Comparison of ENCODE assay signal across 35 cellular contexts in the genomic region with DNA sequence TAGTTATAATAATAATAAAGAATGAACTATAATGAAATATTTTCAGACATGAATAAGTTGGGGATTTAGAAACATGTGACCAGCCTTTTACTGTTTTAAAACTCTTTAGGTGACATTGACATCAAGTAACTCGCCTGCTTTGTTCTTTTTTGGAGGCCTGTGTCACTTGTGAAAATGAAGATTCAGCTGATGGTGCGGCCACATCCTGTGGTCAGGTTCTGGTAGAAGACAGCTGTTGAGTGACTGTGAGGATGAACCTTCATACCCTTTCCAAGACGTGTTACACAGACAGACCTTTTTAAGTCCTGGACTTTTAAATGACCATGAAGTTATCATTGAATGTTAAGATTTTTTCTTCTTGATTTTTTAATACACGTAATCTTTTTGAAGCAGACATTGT. TPM values are rescaled to one million over a fixed set of nuclear protein-coding genes. Genes with fewer than 3 reads are reported as not detected.
DNase-seq lines count a peak whose midpoint lies in the region; ATAC-seq and TF ChIP-seq lines count a peak whose summit lies in the region.
"Had no signal": no experiment of that assay in that cellular context is flagged by ENCODE, and none has a peak within 500 bp of the region (broad histone marks: within the 10 kb centered on the region; RNA-seq: fewer than 3 reads in every experiment).

No MANE protein-coding gene starts in this region.

- no peaks in the 10 kb centered on the region for H4K20me1 ChIP-seq in MM.1S (ENCODE audit: insufficient read depth, low read length)

- H3K36me3 Mint-ChIP-seq in activated CD4-positive, alpha-beta T cell treated with anti-CD3 and anti-CD28 coated beads, Interleukin-2, amount 10 ng/mL, durations not matched to agents 7 days and 5 days (ENCODE audit: low read depth), result peaks cover 13% of the 10 kb centered on the region
- peaks cover 56% of the 10 kb centered on the region for H3K36me3 Mint-ChIP-seq in activated T-cell treated with anti-CD3 and anti-CD28 coated beads, Interleukin-2, amount 50 U/mL, for 24 hours (ENCODE audit: low read depth)

- peak overlapping the region; percentile 25; the same call in 1 of the 2 replicates for H3K27ac ChIP-seq in MM.1S (ENCODE audit: low read length)
- no peak overlapping the region for H3K27ac ChIP-seq in esophagus muscularis mucosa (replicated peaks in 1 of 4)
- H3K27ac ChIP-seq in ascending aorta, result no peak overlapping the region
- H3K27ac ChIP-seq: breast epithelium, parathyroid adenoma, SJCRH30, thoracic aorta, vagina had no signal

- peak; percentile 10 for DNase-seq in activated CD4-positive, alpha-beta T cell treated with anti-CD3 and anti-CD28 coated beads, Interleukin-2, amount 10 ng/mL, durations not matched to agents 7 days and 5 days
- no peak for DNase-seq in activated CD4-positive, alpha-beta T cell treated with anti-CD3 and anti-CD28 coated beads for 1 hour
- DNase-seq in MM.1S, result peak; percentile 90
- DNase-seq in esophagus muscularis mucosa (ENCODE audit: extremely low spot score), result peak; percentile 70
- DNase-seq in stimulated activated naive CD8-positive, alpha-beta T cell treated with anti-CD3 and anti-CD28 coated beads, Interleukin-15, Interleukin-2, amounts not matched to agents 100 U/mL and 50 U/mL, for 24 hours, result peak; percentile 10
- DNase-seq in activated T-cell treated with anti-CD3 and anti-CD28 coated beads, Interleukin-2, amount 50 U/mL, for 24 hours, result no peak
- DNase-seq in ascending aorta (ENCODE audit: low spot score in 2 of 2), result no peak
- DNase-seq: activated CD8-positive, alpha-beta memory T cell treated with anti-CD3 and anti-CD28 coated beads for 24 hours; activated naive CD4-positive, alpha-beta T cell treated with Interleukin-2 at 50 U/mL for 16 hours; activated T-cell treated with anti-CD3 and anti-CD28 coated beads, Interleukin-2, amount 50 U/mL, for 4 hours; amygdala; CD4-positive, alpha-beta memory T cell; EL; glutamatergic neuron; HCEC 1CT; kidney glomerular epithelial cell; NCI-H1436; NCI-H2107; NCI-H446; NCI-H774; stimulated activated CD4-positive, alpha-beta T cell treated with anti-CD3 and anti-CD28 coated beads, Interleukin-2, amount 100 ng/mL, for 48 hours; T1000 had no signal

- H3K27me3 ChIP-seq in MM.1S (replicated peaks; ENCODE audit: insufficient read depth, low read length), result no peaks in the 10 kb centered on the region
- H3K27me3 ChIP-seq in esophagus muscularis mucosa, result no peaks in the 10 kb centered on the region
- H3K27me3 ChIP-seq in ascending aorta, result no peaks in the 10 kb centered on the region
- H3K27me3 ChIP-seq: breast epithelium, SJCRH30, vagina had no signal

- H3K9me3 ChIP-seq in MM.1S (replicated peaks; ENCODE audit: insufficient read depth, low read length) (no peaks in the 10 kb centered on the region), esophagus muscularis mucosa (peaks cover 0 to 13% (median 3%) of the 10 kb centered on the region in 4 donors), ascending aorta (peaks cover 0 to 20% of the 10 kb centered on the region in 2 donors)

- no peak overlapping the region for H2AFZ ChIP-seq in MM.1S (ENCODE audit: low read length)
- H2AFZ ChIP-seq: parathyroid adenoma had no signal

- H3K9me2 ChIP-seq in MM.1S (replicated peaks; ENCODE audit: insufficient read depth, low read length), result no peaks in the 10 kb centered on the region

- no peak for TF ChIP-seq POLR2A in esophagus muscularis mucosa (IDR thresholded peaks at IDR 0.05; ENCODE audit: low read depth)

- WGBS in esophagus muscularis mucosa, result 87% methylated on average over 4 of the region's 4 CpGs

- H3K36me3 ChIP-seq in MM.1S (replicated peaks; ENCODE audit: insufficient read depth, low read length), result no peaks in the 10 kb centered on the region
- H3K36me3 ChIP-seq in esophagus muscularis mucosa, result peaks cover 49 to 81% (median 72%) of the 10 kb centered on the region in 4 donors
- H3K36me3 ChIP-seq in ascending aorta, result peaks cover 49 to 59% of the 10 kb centered on the region in 2 donors
- H3K36me3 ChIP-seq: SJCRH30 had no signal

- no peaks in the 10 kb centered on the region for H3K79me2 ChIP-seq in MM.1S (ENCODE audit: low read length)
- H3K79me2 ChIP-seq: parathyroid adenoma had no signal

- H3K4me1 Mint-ChIP-seq in activated CD4-positive, alpha-beta T cell treated with anti-CD3 and anti-CD28 coated beads, Interleukin-2, amount 10 ng/mL, durations not matched to agents 7 days and 5 days, result peaks cover 4% of the 10 kb centered on the region
- H3K4me1 Mint-ChIP-seq in activated T-cell treated with anti-CD3 and anti-CD28 coated beads, Interleukin-2, amount 50 U/mL, for 24 hours (ENCODE audit: low read depth), result peaks cover 4% of the 10 kb centered on the region
- H3K4me1 Mint-ChIP-seq: stimulated activated memory B cell treated with anti-CD40 and anti-IgM and Interleukin-4, amounts not matched to agents 10 μg/mL and 1 μg/mL and 100 μg/mL, for 72 hours had no signal

- 0 out of 2 replicates have a peak, but pooled peaks cover 6% of the 10 kb centered on the region for H3F3A ChIP-seq in MM.1S (ENCODE audit: insufficient read depth, low read length)

- H3K27me3 Mint-ChIP-seq in activated CD4-positive, alpha-beta T cell treated with anti-CD3 and anti-CD28 coated beads, Interleukin-2, amount 10 ng/mL, durations not matched to agents 7 days and 5 days, result no peaks in the 10 kb centered on the region
- H3K27me3 Mint-ChIP-seq in activated T-cell treated with anti-CD3 and anti-CD28 coated beads, Interleukin-2, amount 50 U/mL, for 24 hours, result no peaks in the 10 kb centered on the region
- H3K27me3 Mint-ChIP-seq: CD4-positive, alpha-beta memory T cell; stimulated activated memory B cell treated with anti-CD40 and anti-IgM and Interleukin-4, amounts not matched to agents 10 μg/mL and 1 μg/mL and 100 μg/mL, for 72 hours had no signal

- H3K4me3 ChIP-seq in MM.1S (ENCODE audit: low read length), result no peak overlapping the region
- H3K4me3 ChIP-seq in esophagus muscularis mucosa, result no peak overlapping the region
- no peak overlapping the region for H3K4me3 ChIP-seq in ascending aorta
- H3K4me3 ChIP-seq: breast epithelium, K562, lung, mucosa of descending colon, SJCRH30, thoracic aorta, vagina had no signal

- intact Hi-C loops in esophagus muscularis mucosa (cut with DNase I), result no loop called here
- intact Hi-C loops in ascending aorta (cut with DNase I), result no loop called here

- H3K4me1 ChIP-seq in MM.1S (ENCODE audit: low read length) (peaks cover 17% of the 10 kb centered on the region), esophagus muscularis mucosa (peaks cover 0 to 3% (median 0%) of the 10 kb centered on the region in 4 donors), ascending aorta (no peaks in the 10 kb centered on the region)
- H3K4me1 ChIP-seq: breast epithelium, parathyroid adenoma, SJCRH30, vagina had no signal

- ATAC-seq in stimulated activated naive CD8-positive, alpha-beta T cell treated with anti-CD3 and anti-CD28 coated beads, Interleukin-15, Interleukin-2, amounts not matched to agents 100 U/mL and 50 U/mL, for 24 hours, result no peak
- no peak for ATAC-seq in HG03280 (IDR thresholded peaks at IDR 0.05; ENCODE audit: unreplicated experiment)
- ATAC-seq: activated T-cell treated with anti-CD3 and anti-CD28 coated beads, Interleukin-2, amount 50 U/mL, for 4 hours; K562; mucosa of descending colon; stimulated activated memory B cell treated with anti-CD40 and anti-IgM and Interleukin-4, amounts not matched to agents 10 μg/mL and 1 μg/mL and 100 μg/mL, for 72 hours had no signal

- H3K9ac ChIP-seq in MM.1S (ENCODE audit: low read length), result no peak overlapping the region
- H3K9ac ChIP-seq: parathyroid adenoma had no signal

- no peak overlapping the region for H3K27ac Mint-ChIP-seq in activated CD4-positive, alpha-beta T cell treated with anti-CD3 and anti-CD28 coated beads, Interleukin-2, amount 10 ng/mL, durations not matched to agents 7 days and 5 days
- no peak overlapping the region for H3K27ac Mint-ChIP-seq in activated T-cell treated with anti-CD3 and anti-CD28 coated beads, Interleukin-2, amount 50 U/mL, for 24 hours
- H3K27ac Mint-ChIP-seq: CD4-positive, alpha-beta memory T cell; stimulated activated memory B cell treated with anti-CD40 and anti-IgM and Interleukin-4, amounts not matched to agents 10 μg/mL and 1 μg/mL and 100 μg/mL, for 72 hours had no signal

- peaks cover 7% of the 10 kb centered on the region for H3K9me3 Mint-ChIP-seq in activated CD4-positive, alpha-beta T cell treated with anti-CD3 and anti-CD28 coated beads, Interleukin-2, amount 10 ng/mL, durations not matched to agents 7 days and 5 days
- H3K9me3 Mint-ChIP-seq in activated T-cell treated with anti-CD3 and anti-CD28 coated beads, Interleukin-2, amount 50 U/mL, for 24 hours, result peaks cover 16% of the 10 kb centered on the region

- POLR2A ChIA-PET in activated CD4-positive, alpha-beta T cell treated with anti-CD3 and anti-CD28 coated beads, Interleukin-2, amount 10 ng/mL, durations not matched to agents 7 days and 5 days (lab: Charles Lee), result no interaction called here

- TF ChIP-seq EP300 in esophagus muscularis mucosa (IDR thresholded peaks at IDR 0.05), result no peak

- peak overlapping the region; percentile 35 for H3K4me2 ChIP-seq in MM.1S (ENCODE audit: low read depth, low read length)

- H3K4me3 Mint-ChIP-seq in activated CD4-positive, alpha-beta T cell treated with anti-CD3 and anti-CD28 coated beads, Interleukin-2, amount 10 ng/mL, durations not matched to agents 7 days and 5 days, result no peak overlapping the region
- H3K4me3 Mint-ChIP-seq in activated T-cell treated with anti-CD3 and anti-CD28 coated beads, Interleukin-2, amount 50 U/mL, for 24 hours, result no peak overlapping the region
- H3K4me3 Mint-ChIP-seq: activated T-cell treated with anti-CD3 and anti-CD28 coated beads, Interleukin-2, amount 50 U/mL, for 4 hours; CD4-positive, alpha-beta memory T cell; neural crest cell; stimulated activated memory B cell treated with anti-CD40 and anti-IgM and Interleukin-4, amounts not matched to agents 10 μg/mL and 1 μg/mL and 100 μg/mL, for 72 hours had no signal

- CTCF ChIA-PET in activated CD4-positive, alpha-beta T cell treated with anti-CD3 and anti-CD28 coated beads, Interleukin-2, amount 10 ng/mL, durations not matched to agents 7 days and 5 days (lab: Charles Lee), result interaction anchor here (1.8 kb wide), 1 partner anchor 19 kb away, joined by 7 read pairs; no protein-coding TSS in a partner anchor

- TF ChIP-seq CTCF in MM.1S (IDR thresholded peaks at IDR 0.05; ENCODE audit: low read length) (no peak), esophagus muscularis mucosa (IDR thresholded peaks at IDR 0.05) (no peak), ascending aorta (IDR thresholded peaks at IDR 0.05) (no peak)

RNA-seq across cellular contexts. Expression of a gene that starts 10.3 kb away (rescaled TPM):
- total RNA-seq in activated CD4-positive, alpha-beta T cell treated with anti-CD3 and anti-CD28 coated beads, Interleukin-2, amount 10 ng/mL, durations not matched to agents 7 days and 5 days, result under 1 TPM in 1 of 2 experiments, not detected in 1; 0.17 TPM
- total RNA-seq in esophagus muscularis mucosa (not detected), ascending aorta (not detected)
- total RNA-seq: A172, HT-29, K562, neural crest cell, SJCRH30, thoracic aorta had no signal

RNA-seq across cellular contexts. Expression of a gene that starts 58.4 kb away (rescaled TPM):
- total RNA-seq in activated CD4-positive, alpha-beta T cell treated with anti-CD3 and anti-CD28 coated beads, Interleukin-2, amount 10 ng/mL, durations not matched to agents 7 days and 5 days, result 1 to 10 TPM; 1.6 to 2.1 TPM
- 10 to 100 TPM; 25.8 to 45.8 (median 42.6) TPM for total RNA-seq in esophagus muscularis mucosa
- total RNA-seq in ascending aorta, result 8.1 TPM

Comparison
In these comparisons a context has a peak if more than half of its experiments do, and no peak if none do; other contexts are left out.
1. DNase-seq: peak in activated CD4-positive, alpha-beta T cell treated with anti-CD3 and anti-CD28 coated beads, Interleukin-2, amount 10 ng/mL, durations not matched to agents 7 days and 5 days (single experiment), MM.1S (single experiment), esophagus muscularis mucosa (single experiment) and stimulated activated naive CD8-positive, alpha-beta T cell treated with anti-CD3 and anti-CD28 coated beads, Interleukin-15, Interleukin-2, amounts not matched to agents 100 U/mL and 50 U/mL, for 24 hours (single experiment); none in activated CD4-positive, alpha-beta T cell treated with anti-CD3 and anti-CD28 coated beads for 1 hour (single experiment), activated T-cell treated with anti-CD3 and anti-CD28 coated beads, Interleukin-2, amount 50 U/mL, for 24 hours (single experiment) and ascending aorta (0 of 2).